ENCODE assay signal across 26 cellular contexts in genomic region chr7:52209658-52210057, GRCh38.
"Had no signal": no experiment of that assay in that cellular context is flagged by ENCODE, and none has a peak within 500 bp of the region (broad histone marks: within the 10 kb centered on the region; RNA-seq: fewer than 3 reads in every experiment).

No MANE protein-coding gene starts in this region.

- DNase-seq: activated CD4-positive, alpha-beta memory T cell treated with anti-CD3 and anti-CD28 coated beads, Interleukin-2, amount 10 ng/mL, durations not matched to agents 7 days and 5 days; activated CD4-positive, alpha-beta T cell treated with anti-CD3 and anti-CD28 coated beads for 36 hours; activated CD4-positive, alpha-beta T cell treated with anti-CD3 and anti-CD28 coated beads, Interleukin-2, amount 50 U/mL, for 1 hour; activated gamma-delta T cell treated with Interleukin-2 at 50 U/mL for 16 hours; activated naive CD4-positive, alpha-beta T cell treated with anti-CD3 and anti-CD28 coated beads, Interleukin-2, amount 10 ng/mL, durations not matched to agents 7 days and 5 days; activated naive CD8-positive, alpha-beta T cell treated with anti-CD3 and anti-CD28 coated beads for 36 hours; activated T-cell treated with anti-CD3 and anti-CD28 coated beads for 4 hours; activated T-cell treated with anti-CD3 and anti-CD28 coated beads, Interleukin-2, amount 50 U/mL, for 72 hours; anterior cingulate cortex; body of pancreas; central memory CD4-positive, alpha-beta T cell; KG1; MG63; NCI-H1105 treated with DMSO at 0.1 percent for 48 hours; NCI-H146; NCI-H187 treated with DMSO at 0.1 percent for 48 hours; NCI-H2081 treated with DMSO at 0.1 percent for 48 hours; NCI-H345; NCI-H510A; NCI-H526 treated with DMSO at 0.1 percent for 48 hours; NCI-H82; PC-3; SHP77; T-helper 1 cell had no signal

- H3K27me3 ChIP-seq: body of pancreas, MG63, SJSA1 had no signal

- H3K4me1 ChIP-seq: body of pancreas, SJSA1 had no signal

- H3K9me3 ChIP-seq: body of pancreas, MG63 had no signal

- H3K27ac ChIP-seq: body of pancreas, SJSA1, VCaP had no signal

- H3K36me3 ChIP-seq: MG63, SJSA1 had no signal

- ATAC-seq: activated CD4-positive, alpha-beta T cell treated with anti-CD3 and anti-CD28 coated beads for 36 hours; activated T-cell treated with anti-CD3 and anti-CD28 coated beads, Interleukin-2, amount 50 U/mL, for 72 hours; body of pancreas; PC-3 had no signal

- H3K4me3 ChIP-seq: body of pancreas, MG63, SJSA1 had no signal
